1 cellular context compared by ENCODE assay signal in genomic region chr4:139986621-139987510, GRCh38.
TF ChIP-seq lines count a peak whose summit lies in the region.

No MANE protein-coding gene starts in this region.

TF ChIP-seq in SK-N-SH, 30 proteins besides CTCF, POLR2A, EP300 and RAD21 (continued from another document):
- no peak for TF ChIP-seq GABPA (IDR thresholded peaks at IDR 0.05; ENCODE audit: low read depth)
- TF ChIP-seq NFIC (IDR thresholded peaks at IDR 0.05; ENCODE audit: borderline replicate concordance): no peak
